ENCODE assay signal across 1 cellular context in the genomic region with DNA sequence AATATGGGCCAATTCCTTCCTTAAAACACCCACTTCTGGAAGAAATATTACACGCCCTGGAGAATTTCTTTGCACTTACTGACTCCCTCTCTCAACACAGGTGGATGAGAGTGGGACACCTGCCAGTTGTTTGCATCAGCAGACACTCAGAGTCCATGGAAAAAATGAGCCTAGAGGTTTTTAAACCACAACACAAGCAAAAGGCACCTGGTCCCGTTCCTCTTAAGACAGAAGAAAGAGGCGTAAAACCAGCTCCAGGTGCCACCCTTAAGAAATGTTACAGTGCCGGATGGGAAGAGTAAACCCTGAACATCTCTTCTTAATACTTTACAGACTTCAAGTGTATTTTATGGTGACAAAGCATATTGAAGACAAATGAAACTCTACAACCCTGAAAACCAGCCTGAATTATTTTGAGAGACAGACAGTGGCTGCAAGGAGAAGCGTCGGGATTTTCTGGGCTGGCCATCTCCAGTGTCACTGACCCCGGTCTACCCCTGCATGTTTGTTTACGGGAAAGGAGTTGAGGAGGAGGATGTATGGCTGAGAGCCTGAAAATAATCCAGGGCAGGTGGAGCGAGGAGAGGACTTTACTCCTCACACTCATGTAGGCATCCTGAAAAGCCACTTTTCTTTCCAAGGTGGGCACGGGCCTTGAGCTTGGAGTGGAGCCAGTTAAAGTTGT.
A peak's percentile ranks its signal among the peaks of the same experiment; 100 is the strongest.
TF ChIP-seq lines count a peak whose summit lies in the region.

No MANE protein-coding gene starts in this region.

TF ChIP-seq in HepG2, 621 proteins besides CTCF, POLR2A, EP300 and RAD21:
- TF ChIP-seq, protein P1, sequence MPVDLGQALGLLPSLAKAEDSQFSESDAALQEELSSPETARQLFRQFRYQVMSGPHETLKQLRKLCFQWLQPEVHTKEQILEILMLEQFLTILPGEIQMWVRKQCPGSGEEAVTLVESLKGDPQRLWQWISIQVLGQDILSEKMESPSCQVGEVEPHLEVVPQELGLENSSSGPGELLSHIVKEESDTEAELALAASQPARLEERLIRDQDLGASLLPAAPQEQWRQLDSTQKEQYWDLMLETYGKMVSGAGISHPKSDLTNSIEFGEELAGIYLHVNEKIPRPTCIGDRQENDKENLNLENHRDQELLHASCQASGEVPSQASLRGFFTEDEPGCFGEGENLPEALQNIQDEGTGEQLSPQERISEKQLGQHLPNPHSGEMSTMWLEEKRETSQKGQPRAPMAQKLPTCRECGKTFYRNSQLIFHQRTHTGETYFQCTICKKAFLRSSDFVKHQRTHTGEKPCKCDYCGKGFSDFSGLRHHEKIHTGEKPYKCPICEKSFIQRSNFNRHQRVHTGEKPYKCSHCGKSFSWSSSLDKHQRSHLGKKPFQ (CRISPR knock-in tag; IDR thresholded peaks at IDR 0.05; ENCODE audit: insufficient replicate concordance) = no peak
- TF ChIP-seq ZNF546 (CRISPR knock-in tag; conservative IDR thresholded peaks at IDR 0.05) = no peak
- TF ChIP-seq YEATS2 (CRISPR knock-in tag; IDR thresholded peaks at IDR 0.05; ENCODE audit: borderline replicate concordance) = no peak
- peak; percentile 39; the same call in 1 of the 2 replicates for TF ChIP-seq BCL6 (CRISPR knock-in tag; IDR thresholded peaks at IDR 0.05)
- no peak for TF ChIP-seq MEIS1 (CRISPR knock-in tag; IDR thresholded peaks at IDR 0.05; ENCODE audit: borderline replicate concordance)
- TF ChIP-seq FOXP1 (IDR thresholded peaks at IDR 0.05) = no peak
- 0 out of 2 replicates have a peak, but pooled peaks have one; percentile 10 for TF ChIP-seq FOXP1 (CRISPR knock-in tag; IDR thresholded peaks at IDR 0.05)
- TF ChIP-seq ZIK1 (CRISPR knock-in tag; IDR thresholded peaks at IDR 0.05; ENCODE audit: borderline replicate concordance, low read depth) = no peak
- TF ChIP-seq, protein P2, sequence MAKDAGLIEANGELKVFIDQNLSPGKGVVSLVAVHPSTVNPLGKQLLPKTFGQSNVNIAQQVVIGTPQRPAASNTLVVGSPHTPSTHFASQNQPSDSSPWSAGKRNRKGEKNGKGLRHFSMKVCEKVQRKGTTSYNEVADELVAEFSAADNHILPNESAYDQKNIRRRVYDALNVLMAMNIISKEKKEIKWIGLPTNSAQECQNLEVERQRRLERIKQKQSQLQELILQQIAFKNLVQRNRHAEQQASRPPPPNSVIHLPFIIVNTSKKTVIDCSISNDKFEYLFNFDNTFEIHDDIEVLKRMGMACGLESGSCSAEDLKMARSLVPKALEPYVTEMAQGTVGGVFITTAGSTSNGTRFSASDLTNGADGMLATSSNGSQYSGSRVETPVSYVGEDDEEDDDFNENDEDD (CRISPR knock-in tag; IDR thresholded peaks at IDR 0.05; ENCODE audit: borderline replicate concordance) = no peak
- TF ChIP-seq ZNF605 (CRISPR knock-in tag; IDR thresholded peaks at IDR 0.05) = no peak
- no peak for TF ChIP-seq REXO4 (CRISPR knock-in tag; IDR thresholded peaks at IDR 0.05; ENCODE audit: borderline replicate concordance)
- 0 out of 2 replicates have a peak, but pooled peaks have one; percentile 26 for TF ChIP-seq RXRB (CRISPR knock-in tag; IDR thresholded peaks at IDR 0.05; ENCODE audit: borderline replicate concordance)
- TF ChIP-seq RBM39 (IDR thresholded peaks at IDR 0.05; ENCODE audit: low read depth, low read length, poor library complexity, severe bottlenecking) = no peak
- TF ChIP-seq ATRX (CRISPR knock-in tag; IDR thresholded peaks at IDR 0.05; ENCODE audit: borderline replicate concordance) = no peak
- TF ChIP-seq, protein P3, sequence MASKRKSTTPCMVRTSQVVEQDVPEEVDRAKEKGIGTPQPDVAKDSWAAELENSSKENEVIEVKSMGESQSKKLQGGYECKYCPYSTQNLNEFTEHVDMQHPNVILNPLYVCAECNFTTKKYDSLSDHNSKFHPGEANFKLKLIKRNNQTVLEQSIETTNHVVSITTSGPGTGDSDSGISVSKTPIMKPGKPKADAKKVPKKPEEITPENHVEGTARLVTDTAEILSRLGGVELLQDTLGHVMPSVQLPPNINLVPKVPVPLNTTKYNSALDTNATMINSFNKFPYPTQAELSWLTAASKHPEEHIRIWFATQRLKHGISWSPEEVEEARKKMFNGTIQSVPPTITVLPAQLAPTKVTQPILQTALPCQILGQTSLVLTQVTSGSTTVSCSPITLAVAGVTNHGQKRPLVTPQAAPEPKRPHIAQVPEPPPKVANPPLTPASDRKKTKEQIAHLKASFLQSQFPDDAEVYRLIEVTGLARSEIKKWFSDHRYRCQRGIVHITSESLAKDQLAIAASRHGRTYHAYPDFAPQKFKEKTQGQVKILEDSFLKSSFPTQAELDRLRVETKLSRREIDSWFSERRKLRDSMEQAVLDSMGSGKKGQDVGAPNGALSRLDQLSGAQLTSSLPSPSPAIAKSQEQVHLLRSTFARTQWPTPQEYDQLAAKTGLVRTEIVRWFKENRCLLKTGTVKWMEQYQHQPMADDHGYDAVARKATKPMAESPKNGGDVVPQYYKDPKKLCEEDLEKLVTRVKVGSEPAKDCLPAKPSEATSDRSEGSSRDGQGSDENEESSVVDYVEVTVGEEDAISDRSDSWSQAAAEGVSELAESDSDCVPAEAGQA (IDR thresholded peaks at IDR 0.05; ENCODE audit: low read depth) = no peak
- TF ChIP-seq, protein P3 (CRISPR knock-in tag; IDR thresholded peaks at IDR 0.05; ENCODE audit: borderline replicate concordance) = no peak
- TF ChIP-seq PCBP1 (IDR thresholded peaks at IDR 0.05; ENCODE audit: borderline replicate concordance, low read depth, low read length) = no peak
- TF ChIP-seq ZNF839 (CRISPR knock-in tag; IDR thresholded peaks at IDR 0.05; ENCODE audit: borderline replicate concordance) = no peak
- no peak for TF ChIP-seq CBX5 (CRISPR knock-in tag; IDR thresholded peaks at IDR 0.05; ENCODE audit: borderline replicate concordance)
- TF ChIP-seq IKZF1 (IDR thresholded peaks at IDR 0.05) = no peak
- no peak for TF ChIP-seq POGZ (CRISPR knock-in tag; IDR thresholded peaks at IDR 0.05)
- TF ChIP-seq ZNF510 (CRISPR knock-in tag; IDR thresholded peaks at IDR 0.05; ENCODE audit: low read depth) = no peak
- no peak for TF ChIP-seq ZNF30 (CRISPR knock-in tag; IDR thresholded peaks at IDR 0.05)
- no peak for TF ChIP-seq SP1 (IDR thresholded peaks at IDR 0.05)
- no peak for TF ChIP-seq SP1 (CRISPR knock-in tag; IDR thresholded peaks at IDR 0.05)
- 0 out of 2 replicates have a peak, but pooled peaks have one; percentile 29 for TF ChIP-seq RARA (CRISPR knock-in tag; IDR thresholded peaks at IDR 0.05)
